ENCODE assay signal across 13 cellular contexts in genomic region chr22:42217752-42218280, GRCh38. TPM values are rescaled to one million over a fixed set of nuclear protein-coding genes. Genes with fewer than 3 reads are reported as not detected.
DNase-seq lines count a peak whose midpoint lies in the region; ATAC-seq, FAIRE-seq and TF ChIP-seq lines count a peak whose summit lies in the region.
"Had no signal": no experiment of that assay in that cellular context is flagged by ENCODE, and none has a peak within 500 bp of the region (broad histone marks: within the 10 kb centered on the region; RNA-seq: fewer than 3 reads in every experiment).

No MANE protein-coding gene starts in this region.

- DNase-seq in A549 (ENCODE audit: low read depth in 1 of 2, low spot score in 1 of 2) = no peak
- DNase-seq in EH (ENCODE audit: low read depth) = peak; percentile 4
- DNase-seq in COLO668 (lab: John Stamatoyannopoulos, UW; ENCODE audit: unreplicated experiment) = no peak
- DNase-seq in mesenteric fat pad (ENCODE audit: low spot score) = no peak
- no peak for DNase-seq in DMS79 (lab: John Stamatoyannopoulos, UW)
- DNase-seq: C1 segment of cervical spinal cord, NCI-H2171 treated with DMSO at 0.1 percent for 48 hours, T-helper 9 cell had no signal

- no peak for TF ChIP-seq POLR2A in A549 (IDR thresholded peaks at IDR 0.05; ENCODE audit: low read length)

- no peaks in the 10 kb centered on the region for H3K27me3 ChIP-seq in iPS-20b (ENCODE audit: insufficient read depth, low read length)

- no peak for TF ChIP-seq CTCF in A549 (IDR thresholded peaks at IDR 0.05)

- CTCF ChIA-PET in A549 (lab: Yijun Ruan, JAX) = interaction anchor here (1.1 to 1.2 kb wide), 4 partner anchors 23 to 292 kb away, joined by 3 read pairs; no protein-coding TSS in a partner anchor

- H3K27ac Mint-ChIP-seq in activated T-helper 17 cell treated with anti-CD3 and anti-CD28 coated beads, Interleukin-2, amount 50 U/mL, for 72 hours = peak overlapping the region; percentile 94

- no peak overlapping the region for H3K4me3 ChIP-seq in A549
- H3K4me3 ChIP-seq in iPS-20b (ENCODE audit: low read length) = peak overlapping the region; percentile 45

- POLR2A ChIA-PET in A549 (lab: Yijun Ruan, JAX) = no interaction called here

- H3K4me1 ChIP-seq in A549 = peaks cover 11% of the 10 kb centered on the region; the same call in 1 of the 3 replicates
- peaks cover 27% of the 10 kb centered on the region for H3K4me1 ChIP-seq in iPS-20b (ENCODE audit: insufficient read depth, low read length)

- H3K27ac ChIP-seq in A549 (no peak overlapping the region), iPS-20b (ENCODE audit: low read length) (peak overlapping the region; percentile 34)

- WGBS in A549 (ENCODE audit: missing lambda C conversion rate) = 81% methylated on average over 4 of the region's 4 CpGs

- H3K9me3 Mint-ChIP-seq in activated T-helper 17 cell treated with anti-CD3 and anti-CD28 coated beads, Interleukin-2, amount 50 U/mL, for 72 hours = no peaks in the 10 kb centered on the region

- H3K9me3 ChIP-seq in A549 (no peaks in the 10 kb centered on the region), iPS-20b (ENCODE audit: insufficient read depth, low read depth, low read length) (no peaks in the 10 kb centered on the region)

- ATAC-seq in A549 (no peak), HG02870 (IDR thresholded peaks at IDR 0.05; ENCODE audit: unreplicated experiment) (no peak)
- ATAC-seq in activated T-helper 17 cell treated with anti-CD3 and anti-CD28 coated beads, Interleukin-2, amount 50 U/mL, for 72 hours (replicated peaks) = peak; percentile 25
- ATAC-seq: Panc1 had no signal

- H3K4me2 ChIP-seq in A549 = 0 out of 3 replicates have a peak overlapping the region, but pooled peaks have one; percentile 6

- H3K36me3 Mint-ChIP-seq in activated T-helper 17 cell treated with anti-CD3 and anti-CD28 coated beads, Interleukin-2, amount 50 U/mL, for 72 hours (ENCODE audit: low read depth) = peaks cover 46% of the 10 kb centered on the region

- peak overlapping the region; percentile 72 for H3K4me3 Mint-ChIP-seq in activated T-helper 17 cell treated with anti-CD3 and anti-CD28 coated beads, Interleukin-2, amount 50 U/mL, for 72 hours

- H3K27me3 Mint-ChIP-seq in activated T-helper 17 cell treated with anti-CD3 and anti-CD28 coated beads, Interleukin-2, amount 50 U/mL, for 72 hours = no peaks in the 10 kb centered on the region

- no peak for TF ChIP-seq RAD21 in A549 (conservative IDR thresholded peaks at IDR 0.05 in 1 of 2, IDR thresholded peaks at IDR 0.05 in 1 of 2)

- peaks cover 23% of the 10 kb centered on the region for H3K36me3 ChIP-seq in iPS-20b (ENCODE audit: insufficient read depth, low read depth, low read length)

- TF ChIP-seq EP300 in A549 (IDR thresholded peaks at IDR 0.05) = no peak

- H3K9ac ChIP-seq in iPS-20b (ENCODE audit: low read depth, low read length) = peak overlapping the region; percentile 49

- peaks cover 47% of the 10 kb centered on the region for H3K4me1 Mint-ChIP-seq in activated T-helper 17 cell treated with anti-CD3 and anti-CD28 coated beads, Interleukin-2, amount 50 U/mL, for 72 hours

- no peak for FAIRE-seq in A549 (lab: Jason Lieb, UNC)
- FAIRE-seq: endometrium had no signal

TF ChIP-seq in A549, 52 proteins besides CTCF, POLR2A, EP300 and RAD21:
- TF ChIP-seq SREBF2 (IDR thresholded peaks at IDR 0.05) (no peak), FOSL2 (IDR thresholded peaks at IDR 0.05) (no peak), FOSL2 (CRISPR knock-in tag; IDR thresholded peaks at IDR 0.05) (no peak), KDM1A (IDR thresholded peaks at IDR 0.05; ENCODE audit: low read depth) (no peak), FOSB (CRISPR knock-in tag; IDR thresholded peaks at IDR 0.05) (no peak), RNF2 (IDR thresholded peaks at IDR 0.05; ENCODE audit: borderline replicate concordance, low read depth) (no peak), CHD4 (IDR thresholded peaks at IDR 0.05; ENCODE audit: borderline replicate concordance) (no peak), MAX (IDR thresholded peaks at IDR 0.05) (no peak), PBX3 (IDR thresholded peaks at IDR 0.05) (no peak), BCL3 (IDR thresholded peaks at IDR 0.05) (no peak), BHLHE40 (IDR thresholded peaks at IDR 0.05; ENCODE audit: low read depth, low read length) (no peak), HOXB13 (CRISPR knock-in tag; IDR thresholded peaks at IDR 0.05; ENCODE audit: low read depth) (no peak), MYC (IDR thresholded peaks at IDR 0.05; ENCODE audit: borderline replicate concordance, low read length) (no peak), CHD2 (IDR thresholded peaks at IDR 0.05; ENCODE audit: low read length, partially characterized antibody) (no peak), RFX5 (IDR thresholded peaks at IDR 0.05) (no peak)

RNA-seq across cellular contexts. Expression of gene TCF20, which starts 52.6 kb away (rescaled TPM):
- polyA plus RNA-seq in A549 (2011; rRNA removed) (16.5 and 17.1 TPM in 2 replicates), A549 (2017; fragmentation: RNase III; extraction: RNeasy Plus Mini Kit Qiagen cat#74134 plus additional on column Dnase treatment) (11.6 to 12.5 TPM (median 11.9 TPM) in 3 replicates)
- polyA plus RNA-seq in A549 (2012; cell fraction: cytosol; rRNA removed) = 10.3 and 11.9 TPM in 2 replicates
- 9.3 and 10.9 TPM in 2 replicates for polyA plus RNA-seq in A549 (2012; cell fraction: nucleus; rRNA removed)
- 50.8 and 59.5 TPM in 2 replicates for polyA minus RNA-seq in A549 (2011; rRNA and poly(A)+ RNA removed)
- 10 to 100 TPM; 61.2 to 72.5 TPM for total RNA-seq in activated T-helper 17 cell treated with anti-CD3 and anti-CD28 coated beads, Interleukin-2, amount 50 U/mL, for 72 hours
- 25.2 TPM for total RNA-seq in mesenteric fat pad
